Comparison of ENCODE assay signal across 17 cellular contexts in genomic region chr1:176102700-176103244, GRCh38.
DNase-seq lines count a peak whose midpoint lies in the region; ATAC-seq and TF ChIP-seq lines count a peak whose summit lies in the region.
"Had no signal": no experiment of that assay in that cellular context is flagged by ENCODE, and none has a peak within 500 bp of the region (broad histone marks: within the 10 kb centered on the region; RNA-seq: fewer than 3 reads in every experiment).

No MANE protein-coding gene starts in this region.

- H3K36me3 Mint-ChIP-seq in CD8-positive, alpha-beta memory T cell = peaks cover 18 to 84% (median 68%) of the 10 kb centered on the region in 3 donors

- peak; percentile 35 for DNase-seq in stimulated activated CD4-positive, alpha-beta T cell treated with anti-CD3 and anti-CD28 coated beads, Interleukin-15, amount 100 ng/mL, for 24 hours
- DNase-seq in stimulated activated CD4-positive, alpha-beta T cell treated with anti-CD3 and anti-CD28 coated beads, Interleukin-4, amount 100 ng/mL, for 4 hours = no peak
- DNase-seq in RKO (ENCODE audit: low spot score) (peak; percentile 45), fibroblast of pulmonary artery (ENCODE audit: low read depth) (peak; percentile 5), stromal cell of bone marrow (ENCODE audit: low read depth) (peak; percentile 31)
- no peak for DNase-seq in CD8-positive, alpha-beta memory T cell
- DNase-seq: cerebellar nuclear complex; effector memory CD8-positive, alpha-beta T cell; GDM1; NCI-H1694 treated with DMSO at 0.1 percent for 48 hours; NCI-H345; RPMI8226 had no signal

- CTCF ChIA-PET in CD8-positive, alpha-beta memory T cell (lab: Charles Lee) = no interaction called here

- H3K9me3 ChIP-seq in CD8-positive, alpha-beta memory T cell (ENCODE audit: low read length) = no peaks in the 10 kb centered on the region

- no peak for ATAC-seq in GM18502 (IDR thresholded peaks at IDR 0.05; ENCODE audit: poor library complexity, unreplicated experiment)
- ATAC-seq in GM21825 (IDR thresholded peaks at IDR 0.05; ENCODE audit: unreplicated experiment) = no peak
- ATAC-seq: effector memory CD8-positive, alpha-beta T cell; sciatic nerve had no signal

- no peak for TF ChIP-seq CTCF in fibroblast of pulmonary artery (IDR thresholded peaks at IDR 0.05; ENCODE audit: low read length, missing control alignments)

- POLR2A ChIA-PET in CD8-positive, alpha-beta memory T cell (lab: Charles Lee) = no interaction called here

- H3K27ac ChIP-seq in CD8-positive, alpha-beta memory T cell (ENCODE audit: low read depth, low read length) = no peak overlapping the region
- H3K27ac ChIP-seq: tibial nerve had no signal

- no peaks in the 10 kb centered on the region for H3K27me3 ChIP-seq in CD8-positive, alpha-beta memory T cell (ENCODE audit: insufficient read depth, low read length, poor library complexity, severe bottlenecking)
- H3K27me3 ChIP-seq: tibial nerve had no signal

- H3K36me3 ChIP-seq in CD8-positive, alpha-beta memory T cell (ENCODE audit: insufficient read depth, low read length) = peaks cover 14% of the 10 kb centered on the region

- no peak overlapping the region for H3K4me3 ChIP-seq in fibroblast of pulmonary artery (replicated peaks; ENCODE audit: low read depth, low read length)
- no peak overlapping the region for H3K4me3 ChIP-seq in CD8-positive, alpha-beta memory T cell (ENCODE audit: low read length)
- H3K4me3 ChIP-seq: tibial nerve had no signal

- no peaks in the 10 kb centered on the region for H3K4me1 ChIP-seq in CD8-positive, alpha-beta memory T cell (ENCODE audit: insufficient read depth, low read length)
- H3K4me1 ChIP-seq: tibial nerve had no signal

- peaks cover 0 to 4% (median 2%) of the 10 kb centered on the region in 3 donors for H3K4me1 Mint-ChIP-seq in CD8-positive, alpha-beta memory T cell
- H3K4me1 Mint-ChIP-seq: B cell had no signal

- H3K27me3 Mint-ChIP-seq in CD8-positive, alpha-beta memory T cell = no peaks in the 10 kb centered on the region
- H3K27me3 Mint-ChIP-seq: B cell; effector memory CD8-positive, alpha-beta T cell had no signal

- H3K9me3 Mint-ChIP-seq in CD8-positive, alpha-beta memory T cell = peaks cover 28 to 42% (median 33%) of the 10 kb centered on the region in 5 donors

- H3K27ac Mint-ChIP-seq in CD8-positive, alpha-beta memory T cell = no peak overlapping the region
- H3K27ac Mint-ChIP-seq: B cell; effector memory CD8-positive, alpha-beta T cell had no signal

- no peak overlapping the region for H3K4me3 Mint-ChIP-seq in CD8-positive, alpha-beta memory T cell
- H3K4me3 Mint-ChIP-seq: B cell; effector memory CD8-positive, alpha-beta T cell had no signal

Comparison
In these comparisons a context has a peak if more than half of its experiments do, and no peak if none do; other contexts are left out.
1. DNase-seq: peak in stimulated activated CD4-positive, alpha-beta T cell treated with anti-CD3 and anti-CD28 coated beads, Interleukin-15, amount 100 ng/mL, for 24 hours (single experiment), RKO (single experiment), fibroblast of pulmonary artery (single experiment) and stromal cell of bone marrow (single experiment); none in stimulated activated CD4-positive, alpha-beta T cell treated with anti-CD3 and anti-CD28 coated beads, Interleukin-4, amount 100 ng/mL, for 4 hours (0 of 2) and CD8-positive, alpha-beta memory T cell (0 of 5).